In genomic region chr19:53960886-53961285, GRCh38 we compare ENCODE assay signal across 29 cellular contexts. TPM values are rescaled to one million over a fixed set of nuclear protein-coding genes. Genes with fewer than 3 reads are reported as not detected.
A peak's percentile ranks its signal among the peaks of the same experiment; 100 is the strongest.
DNase-seq lines count a peak whose midpoint lies in the region; ATAC-seq and TF ChIP-seq lines count a peak whose summit lies in the region.
"Had no signal": no experiment of that assay in that cellular context is flagged by ENCODE, and none has a peak within 500 bp of the region (broad histone marks: within the 10 kb centered on the region; RNA-seq: fewer than 3 reads in every experiment).

No MANE protein-coding gene starts in this region.

- H3K4me3 Mint-ChIP-seq in HFFc6, result peak overlapping the region; percentile 1; the same call in 1 of the 2 replicates
- H3K4me3 Mint-ChIP-seq: activated CD4-positive, alpha-beta memory T cell treated with anti-CD3 and anti-CD28 coated beads, Interleukin-2, amount 10 ng/mL, durations not matched to agents 7 days and 5 days; dendritic cell treated with granulocyte-macrophage colony-stimulating factor and Interleukin-4, amounts not matched to agents 40 ng/mL and 50 ng/mL, for 4 days; stimulated activated naive CD8-positive, alpha-beta T cell treated with anti-CD3 and anti-CD28 coated beads, Interleukin-15, Interleukin-2, amounts not matched to agents 100 ng/mL and 50 ng/mL, for 24 hours had no signal

- H3K4me1 Mint-ChIP-seq in HFFc6 (ENCODE audit: low read depth), result peaks cover 25% of the 10 kb centered on the region

- H3K36me3 Mint-ChIP-seq in HFFc6 (ENCODE audit: low read depth), result no peaks in the 10 kb centered on the region; the same call in 1 of the 2 replicates

- peaks cover 21% of the 10 kb centered on the region for H3K4me1 ChIP-seq in A673 (ENCODE audit: insufficient read depth, low read length, poor library complexity, severe bottlenecking)
- H3K4me1 ChIP-seq: breast epithelium, foreskin keratinocyte had no signal

- H3K9me3 ChIP-seq in A673 (ENCODE audit: low read depth, low read length, poor library complexity, severe bottlenecking) (no peaks in the 10 kb centered on the region), iPS-18c (ENCODE audit: control insufficient read depth, insufficient read depth, low read length) (no peaks in the 10 kb centered on the region)
- H3K9me3 ChIP-seq: breast epithelium, ovary, spleen had no signal

- TF ChIP-seq CTCF in A673 (conservative IDR thresholded peaks at IDR 0.05; ENCODE audit: low read depth, low read length), result no peak
- no peak for TF ChIP-seq CTCF in HFFc6 (IDR thresholded peaks at IDR 0.05)
- TF ChIP-seq CTCF in dorsolateral prefrontal cortex (IDR thresholded peaks at IDR 0.05 in 54 of 56, conservative IDR thresholded peaks at IDR 0.05 in 2 of 56; ENCODE audit: low read depth in 1 of 56, partially characterized antibody in 56 of 56), result no peak
- TF ChIP-seq CTCF in GM10248 (IDR thresholded peaks at IDR 0.05; ENCODE audit: control extremely low read depth, extremely low read depth, low read depth, missing control alignments), result no peak

- H3K27ac ChIP-seq in A673 (ENCODE audit: low read depth, low read length, poor library complexity, severe bottlenecking), result no peak overlapping the region
- H3K27ac ChIP-seq in dorsolateral prefrontal cortex, result peak overlapping the region in 5 of 59 donors; percentile 72 to 82 (median 80)
- H3K27ac ChIP-seq: breast epithelium, epithelial cell of prostate, foreskin keratinocyte, hepatocyte, ovary, RWPE1, spleen had no signal

- ATAC-seq in HG03520 (IDR thresholded peaks at IDR 0.05; ENCODE audit: unreplicated experiment), result no peak
- ATAC-seq in GM18867 (IDR thresholded peaks at IDR 0.05; ENCODE audit: unreplicated experiment), result no peak
- ATAC-seq: foreskin keratinocyte had no signal

- POLR2A ChIA-PET in A673 (lab: Charles Lee; ENCODE audit: low non-redundant PET), result no interaction called here
- POLR2A ChIA-PET in GM10248 (lab: Yijun Ruan, JAX), result no interaction called here

- peaks cover 65% of the 10 kb centered on the region for H3K27me3 Mint-ChIP-seq in HFFc6 (ENCODE audit: insufficient read depth)

- H3K4me3 ChIP-seq in A673 (ENCODE audit: low read depth, low read length, poor library complexity, severe bottlenecking), result peak overlapping the region; percentile 61
- H3K4me3 ChIP-seq in dorsolateral prefrontal cortex, result peak overlapping the region in 54 of 59 donors; percentile 10 to 68 (median 51)
- H3K4me3 ChIP-seq in iPS-18c (ENCODE audit: insufficient read depth, low read depth, low read length), result peak overlapping the region; percentile 58
- H3K4me3 ChIP-seq: breast epithelium, hepatocyte, ovary, spleen had no signal

- CTCF ChIA-PET in A673 (lab: Charles Lee) (no interaction called here), GM10248 (lab: Yijun Ruan, JAX) (no interaction called here)

- H3K27ac Mint-ChIP-seq in HFFc6, result no peak overlapping the region
- H3K27ac Mint-ChIP-seq: activated CD4-positive, alpha-beta memory T cell treated with anti-CD3 and anti-CD28 coated beads, Interleukin-2, amount 10 ng/mL, durations not matched to agents 7 days and 5 days; dendritic cell treated with granulocyte-macrophage colony-stimulating factor and Interleukin-4, amounts not matched to agents 40 ng/mL and 50 ng/mL, for 4 days; stimulated activated naive CD8-positive, alpha-beta T cell treated with anti-CD3 and anti-CD28 coated beads, Interleukin-15, Interleukin-2, amounts not matched to agents 100 ng/mL and 50 ng/mL, for 24 hours had no signal

- intact Hi-C loops in A673 (cut with micrococcal nuclease; ENCODE audit: unreplicated experiment), result no loop called here
- intact Hi-C loops in dorsolateral prefrontal cortex (cut with DNase I), result no loop called here

- H3K27me3 ChIP-seq in A673 (replicated peaks; ENCODE audit: insufficient read depth, low read depth, low read length, poor library complexity), result peaks cover 17% of the 10 kb centered on the region
- H3K27me3 ChIP-seq in dorsolateral prefrontal cortex, result peaks cover 0 to 61% (median 18%) of the 10 kb centered on the region in 45 donors
- H3K27me3 ChIP-seq: ovary had no signal

- H3K9me3 Mint-ChIP-seq in HFFc6, result no peaks in the 10 kb centered on the region
- H3K9me3 Mint-ChIP-seq: activated CD4-positive, alpha-beta memory T cell treated with anti-CD3 and anti-CD28 coated beads, Interleukin-2, amount 10 ng/mL, durations not matched to agents 7 days and 5 days; dendritic cell treated with granulocyte-macrophage colony-stimulating factor and Interleukin-4, amounts not matched to agents 40 ng/mL and 50 ng/mL, for 4 days; stimulated activated naive CD8-positive, alpha-beta T cell treated with anti-CD3 and anti-CD28 coated beads, Interleukin-15, Interleukin-2, amounts not matched to agents 100 ng/mL and 50 ng/mL, for 24 hours had no signal

- H3K36me3 ChIP-seq in A673 (ENCODE audit: insufficient read depth, low read length, poor library complexity, severe bottlenecking), result no peaks in the 10 kb centered on the region
- H3K36me3 ChIP-seq: breast epithelium, ovary, spleen had no signal

- no TSS peak for BruUV-seq in A673 (replicated peaks; lab: Mats Ljungman, UMichigan)

- DNase-seq in A673 (ENCODE audit: low spot score), result no peak
- no peak for DNase-seq in HFFc6
- DNase-seq in dorsolateral prefrontal cortex, result no peak
- no peak for DNase-seq in GM10248 (ENCODE audit: extremely low spot score)
- DNase-seq in stimulated activated CD4-positive, alpha-beta T cell treated with anti-CD3 and anti-CD28 coated beads, Interleukin-2, amount 100 ng/mL, for 24 hours, result no peak
- DNase-seq: activated CD4-positive, alpha-beta memory T cell treated with anti-CD3 and anti-CD28 coated beads, Interleukin-2, amount 10 ng/mL, durations not matched to agents 7 days and 5 days; activated CD4-positive, CD25-positive, alpha-beta regulatory T cell; COR-L47; DMS79; foreskin keratinocyte; NCI-H1105; NCI-H510A treated with DMSO at 0.1 percent for 48 hours; ovary; spleen; stimulated activated CD4-positive, alpha-beta T cell treated with anti-CD3 and anti-CD28 coated beads, Interleukin-4, amount 100 ng/mL, for 24 hours; T1000; trophoblast cell had no signal

RNA-seq across cellular contexts. Expression of gene CACNG8, which starts 1.9 kb away (rescaled TPM):
- 1.3 TPM in 2 replicates for total RNA-seq in A673 (2021)
- under 1 TPM; 0.09 to 0.48 (median 0.26) TPM for total RNA-seq in HFFc6 (2021; fragmentation: NEBNext Ultra II Directional; extraction: Animal tissue kit (Norgen Biotek cat#: 25700))
- total RNA-seq in dorsolateral prefrontal cortex, result 10 to 100 TPM; 21.3 to 93.5 (median 65.5) TPM
- total RNA-seq: foreskin keratinocyte had no signal

RNA-seq across cellular contexts. Expression of gene CACNG6, which starts 30.6 kb away (rescaled TPM):
- total RNA-seq in A673 (2021) (0.50 TPM in 1 of 2 replicates, not detected in the other), dorsolateral prefrontal cortex (1 to 10 TPM in 30 of 120 experiments, under 1 TPM in 69, not detected in 21; 0.27 to 3.2 (median 0.74) TPM)
- not detected for total RNA-seq in HFFc6 (2021; fragmentation: NEBNext Ultra II Directional; extraction: Animal tissue kit (Norgen Biotek cat#: 25700))
- total RNA-seq: activated CD4-positive, alpha-beta memory T cell treated with anti-CD3 and anti-CD28 coated beads, Interleukin-2, amount 10 ng/mL, durations not matched to agents 7 days and 5 days; breast epithelium; foreskin keratinocyte; kidney epithelial cell; spleen had no signal

RNA-seq across cellular contexts. Expression of gene CACNG7, which starts 51.8 kb away (rescaled TPM):
- not detected in 2 replicates for total RNA-seq in A673 (2021)
- 1 to 10 TPM in 1 of 6 experiments, under 1 TPM in 5; 0.38 to 1.2 (median 0.70) TPM for total RNA-seq in HFFc6 (2021; fragmentation: NEBNext Ultra II Directional; extraction: Animal tissue kit (Norgen Biotek cat#: 25700))
- total RNA-seq in dorsolateral prefrontal cortex, result 100 to 1,000 TPM in 11 of 120 experiments, 10 to 100 TPM in 109; 48.4 to 114 (median 84.9) TPM
- total RNA-seq: A172; activated CD4-positive, alpha-beta memory T cell treated with anti-CD3 and anti-CD28 coated beads, Interleukin-2, amount 10 ng/mL, durations not matched to agents 7 days and 5 days; breast epithelium; foreskin keratinocyte; kidney epithelial cell; lung microvascular endothelial cell; ovary; spleen had no signal

Comparison
In these comparisons a context has a peak if more than half of its experiments do, and no peak if none do; other contexts are left out.
1. RNA of gene CACNG7, which starts 51.8 kb away (total RNA-seq): 48.4 to 114 TPM in dorsolateral prefrontal cortex; 0.38 to 1.2 TPM in HFFc6 and not detected in A673; every median in the first group is over 10 times any median in the second.
2. Peak in every context shown above with its lines, with median percentiles within 50 percentile points of each other: H3K4me3 ChIP-seq.